17 cellular contexts compared by ENCODE assay signal in genomic region chr20:63648190-63648589, GRCh38. TPM values are rescaled to one million over a fixed set of nuclear protein-coding genes. Genes with fewer than 3 reads are reported as not detected.
DNase-seq lines count a peak whose midpoint lies in the region; ATAC-seq and TF ChIP-seq lines count a peak whose summit lies in the region.
"Had no signal": no experiment of that assay in that cellular context is flagged by ENCODE, and none has a peak within 500 bp of the region (broad histone marks: within the 10 kb centered on the region; RNA-seq: fewer than 3 reads in every experiment).

No MANE protein-coding gene starts in this region.

- no peaks in the 10 kb centered on the region for H3K36me3 Mint-ChIP-seq in activated CD8-positive, alpha-beta T cell treated with anti-CD3 and anti-CD28 coated beads for 36 hours (ENCODE audit: low read depth)
- H3K36me3 Mint-ChIP-seq in activated CD8-positive, alpha-beta T cell treated with anti-CD3 and anti-CD28 coated beads, Interleukin-2, amount 10 ng/mL, durations not matched to agents 7 days and 5 days (ENCODE audit: low read depth), result no peaks in the 10 kb centered on the region
- H3K36me3 Mint-ChIP-seq in CD4-positive, alpha-beta T cell (ENCODE audit: low read depth), result peaks cover 5% of the 10 kb centered on the region
- no peaks in the 10 kb centered on the region for H3K36me3 Mint-ChIP-seq in nephron (ENCODE audit: low read depth)

- no peaks in the 10 kb centered on the region for H3K9me3 Mint-ChIP-seq in activated CD8-positive, alpha-beta T cell treated with anti-CD3 and anti-CD28 coated beads for 36 hours
- H3K9me3 Mint-ChIP-seq in activated CD8-positive, alpha-beta T cell treated with anti-CD3 and anti-CD28 coated beads, Interleukin-2, amount 10 ng/mL, durations not matched to agents 7 days and 5 days (ENCODE audit: insufficient read depth), result no peaks in the 10 kb centered on the region
- H3K9me3 Mint-ChIP-seq in CD4-positive, alpha-beta T cell, result no peaks in the 10 kb centered on the region
- no peaks in the 10 kb centered on the region for H3K9me3 Mint-ChIP-seq in nephron

- H3K4me3 Mint-ChIP-seq in activated CD8-positive, alpha-beta T cell treated with anti-CD3 and anti-CD28 coated beads for 36 hours, result no peak overlapping the region
- no peak overlapping the region for H3K4me3 Mint-ChIP-seq in activated CD8-positive, alpha-beta T cell treated with anti-CD3 and anti-CD28 coated beads, Interleukin-2, amount 10 ng/mL, durations not matched to agents 7 days and 5 days
- peak overlapping the region; percentile 70 for H3K4me3 Mint-ChIP-seq in CD4-positive, alpha-beta T cell
- H3K4me3 Mint-ChIP-seq in nephron, result peak overlapping the region in 2 of 3 experiments; percentile 60 to 67

- H3K27me3 ChIP-seq in CD4-positive, alpha-beta T cell (ENCODE audit: control insufficient read depth, insufficient read depth, low read length), result no peaks in the 10 kb centered on the region

- intact Hi-C loops in activated CD8-positive, alpha-beta T cell treated with anti-CD3 and anti-CD28 coated beads for 36 hours (cut with micrococcal nuclease), result no loop called here
- intact Hi-C loops in CD4-positive, alpha-beta T cell (cut with DNase I, micrococcal nuclease), result no loop called here

- CTCF ChIA-PET in activated CD8-positive, alpha-beta T cell treated with anti-CD3 and anti-CD28 coated beads for 36 hours (lab: Charles Lee), result interaction anchor here (1.0 kb wide), 2 partner anchors 111 to 127 kb away, joined by 3 read pairs; partner anchors contain the start of genes PPDPF and PTK6
- CTCF ChIA-PET in activated CD8-positive, alpha-beta T cell treated with anti-CD3 and anti-CD28 coated beads, Interleukin-2, amount 10 ng/mL, durations not matched to agents 7 days and 5 days (lab: Charles Lee), result no interaction called here
- CTCF ChIA-PET in CD4-positive, alpha-beta T cell (lab: Charles Lee), result interaction anchor here (1.7 kb wide), 1 partner anchor 110 kb away, joined by 5 read pairs; no protein-coding TSS in a partner anchor

- DNase-seq in activated CD8-positive, alpha-beta T cell treated with anti-CD3 and anti-CD28 coated beads for 36 hours, result no peak
- no peak for DNase-seq in activated CD8-positive, alpha-beta T cell treated with anti-CD3 and anti-CD28 coated beads, Interleukin-2, amount 10 ng/mL, durations not matched to agents 7 days and 5 days
- no peak for DNase-seq in CD4-positive, alpha-beta T cell
- no peak for DNase-seq in NCI-H2107 treated with DMSO at 0.1 percent for 48 hours (lab: John Stamatoyannopoulos, UW; ENCODE audit: unreplicated experiment)
- DNase-seq: 8988T; AML-193; CD4-positive, CD25-positive, alpha-beta regulatory T cell; DMS79; GM23248 had no signal

- no peak for TF ChIP-seq CTCF in activated CD8-positive, alpha-beta T cell treated with anti-CD3 and anti-CD28 coated beads for 36 hours (IDR thresholded peaks at IDR 0.05)
- TF ChIP-seq CTCF in CD4-positive, alpha-beta T cell (IDR thresholded peaks at IDR 0.05), result no peak
- no peak for TF ChIP-seq CTCF in VCaP (conservative IDR thresholded peaks at IDR 0.05)
- no peak for TF ChIP-seq CTCF in nephron (IDR thresholded peaks at IDR 0.05; ENCODE audit: unreplicated experiment in 3 of 3)

- H3K27ac Mint-ChIP-seq in activated CD8-positive, alpha-beta T cell treated with anti-CD3 and anti-CD28 coated beads for 36 hours, result peak overlapping the region; percentile 7
- no peak overlapping the region for H3K27ac Mint-ChIP-seq in activated CD8-positive, alpha-beta T cell treated with anti-CD3 and anti-CD28 coated beads, Interleukin-2, amount 10 ng/mL, durations not matched to agents 7 days and 5 days
- no peak overlapping the region for H3K27ac Mint-ChIP-seq in CD4-positive, alpha-beta T cell
- no peak overlapping the region for H3K27ac Mint-ChIP-seq in nephron
- H3K27ac Mint-ChIP-seq: CD4-positive, CD25-positive, alpha-beta regulatory T cell had no signal

- no peaks in the 10 kb centered on the region for H3K27me3 Mint-ChIP-seq in activated CD8-positive, alpha-beta T cell treated with anti-CD3 and anti-CD28 coated beads for 36 hours
- peaks cover 6% of the 10 kb centered on the region for H3K27me3 Mint-ChIP-seq in activated CD8-positive, alpha-beta T cell treated with anti-CD3 and anti-CD28 coated beads, Interleukin-2, amount 10 ng/mL, durations not matched to agents 7 days and 5 days (ENCODE audit: low read depth)
- H3K27me3 Mint-ChIP-seq in CD4-positive, alpha-beta T cell, result no peaks in the 10 kb centered on the region
- H3K27me3 Mint-ChIP-seq in nephron (ENCODE audit: low read depth), result peaks cover 19% of the 10 kb centered on the region
- H3K27me3 Mint-ChIP-seq: CD4-positive, CD25-positive, alpha-beta regulatory T cell had no signal

- H3K9me3 ChIP-seq in CD4-positive, alpha-beta T cell (ENCODE audit: control insufficient read depth, low read length), result no peaks in the 10 kb centered on the region
- H3K9me3 ChIP-seq: BLaER1 treated with 17β-estradiol and CSF1 and Interleukin-3, amounts not matched to agents 10 nM and 100 nM had no signal

- ATAC-seq in activated CD8-positive, alpha-beta T cell treated with anti-CD3 and anti-CD28 coated beads for 36 hours, result no peak
- no peak for ATAC-seq in activated CD8-positive, alpha-beta T cell treated with anti-CD3 and anti-CD28 coated beads, Interleukin-2, amount 10 ng/mL, durations not matched to agents 7 days and 5 days
- no peak for ATAC-seq in CD4-positive, alpha-beta T cell (ENCODE audit: poor library complexity)
- no peak for ATAC-seq in HG02938 (IDR thresholded peaks at IDR 0.05; ENCODE audit: unreplicated experiment)
- ATAC-seq: GM12878, HCT116 had no signal

- POLR2A ChIA-PET in activated CD8-positive, alpha-beta T cell treated with anti-CD3 and anti-CD28 coated beads for 36 hours (lab: Charles Lee), result interaction anchor here (0.8 kb wide), 1 partner anchor 22 kb away, joined by 3 read pairs; no protein-coding TSS in a partner anchor
- POLR2A ChIA-PET in activated CD8-positive, alpha-beta T cell treated with anti-CD3 and anti-CD28 coated beads, Interleukin-2, amount 10 ng/mL, durations not matched to agents 7 days and 5 days (lab: Charles Lee), result interaction anchor here (0.6 kb wide), 1 partner anchor 51 kb away, joined by 3 read pairs; no protein-coding TSS in a partner anchor
- POLR2A ChIA-PET in CD4-positive, alpha-beta T cell (lab: Charles Lee), result no interaction called here

- no peak overlapping the region for H3K27ac ChIP-seq in CD4-positive, alpha-beta T cell (ENCODE audit: low read depth, low read length)
- peak overlapping the region; percentile 22 for H3K27ac ChIP-seq in VCaP
- H3K27ac ChIP-seq: BLaER1 treated with 17β-estradiol and CSF1 and Interleukin-3, amounts not matched to agents 10 nM and 100 nM; GM23248; HL-60 had no signal

- peaks cover 7% of the 10 kb centered on the region for H3K4me1 Mint-ChIP-seq in activated CD8-positive, alpha-beta T cell treated with anti-CD3 and anti-CD28 coated beads for 36 hours (ENCODE audit: low read depth)
- peaks cover 6% of the 10 kb centered on the region for H3K4me1 Mint-ChIP-seq in activated CD8-positive, alpha-beta T cell treated with anti-CD3 and anti-CD28 coated beads, Interleukin-2, amount 10 ng/mL, durations not matched to agents 7 days and 5 days (ENCODE audit: low read depth)
- H3K4me1 Mint-ChIP-seq in CD4-positive, alpha-beta T cell (ENCODE audit: low read depth), result peaks cover 18% of the 10 kb centered on the region
- peaks cover 4% of the 10 kb centered on the region for H3K4me1 Mint-ChIP-seq in nephron

RNA-seq across cellular contexts. Expression of gene STMN3, which starts 5.0 kb away (rescaled TPM):
- total RNA-seq in activated CD8-positive, alpha-beta T cell treated with anti-CD3 and anti-CD28 coated beads for 36 hours, result 10 to 100 TPM; 17.8 to 18.4 TPM
- total RNA-seq in activated CD8-positive, alpha-beta T cell treated with anti-CD3 and anti-CD28 coated beads, Interleukin-2, amount 10 ng/mL, durations not matched to agents 7 days and 5 days, result 10 to 100 TPM; 13.1 to 13.3 TPM
- 100 to 1,000 TPM; 122 to 127 TPM for total RNA-seq in CD4-positive, alpha-beta T cell

RNA-seq across cellular contexts. Expression of gene RTEL1, which starts 9.9 kb away (rescaled TPM):
- total RNA-seq in activated CD8-positive, alpha-beta T cell treated with anti-CD3 and anti-CD28 coated beads for 36 hours, result 10 to 100 TPM; 37.4 to 39.1 TPM
- total RNA-seq in activated CD8-positive, alpha-beta T cell treated with anti-CD3 and anti-CD28 coated beads, Interleukin-2, amount 10 ng/mL, durations not matched to agents 7 days and 5 days, result 10 to 100 TPM; 49.8 to 54.3 TPM
- 10 to 100 TPM; 25.5 to 27.6 TPM for total RNA-seq in CD4-positive, alpha-beta T cell

RNA-seq across cellular contexts. Expression of gene GMEB2, which starts 21.3 kb away (rescaled TPM):
- total RNA-seq in activated CD8-positive, alpha-beta T cell treated with anti-CD3 and anti-CD28 coated beads for 36 hours, result 10 to 100 TPM; 16.2 to 16.3 TPM
- 10 to 100 TPM; 16.2 TPM for total RNA-seq in activated CD8-positive, alpha-beta T cell treated with anti-CD3 and anti-CD28 coated beads, Interleukin-2, amount 10 ng/mL, durations not matched to agents 7 days and 5 days
- total RNA-seq in CD4-positive, alpha-beta T cell, result 10 to 100 TPM; 32.9 to 34.0 TPM

RNA-seq across cellular contexts. Expression of gene TNFRSF6B, which starts 48.3 kb away (rescaled TPM):
- not detected for total RNA-seq in activated CD8-positive, alpha-beta T cell treated with anti-CD3 and anti-CD28 coated beads for 36 hours
- total RNA-seq in activated CD8-positive, alpha-beta T cell treated with anti-CD3 and anti-CD28 coated beads, Interleukin-2, amount 10 ng/mL, durations not matched to agents 7 days and 5 days, result not detected
- 1 to 10 TPM; 2.5 to 2.6 TPM for total RNA-seq in CD4-positive, alpha-beta T cell
- total RNA-seq: CD4-positive, CD25-positive, alpha-beta regulatory T cell; G401 had no signal

RNA-seq across cellular contexts. Expression of gene ARFRP1, which starts 59.6 kb away (rescaled TPM):
- 10 to 100 TPM; 41.7 to 44.2 TPM for total RNA-seq in activated CD8-positive, alpha-beta T cell treated with anti-CD3 and anti-CD28 coated beads for 36 hours
- total RNA-seq in activated CD8-positive, alpha-beta T cell treated with anti-CD3 and anti-CD28 coated beads, Interleukin-2, amount 10 ng/mL, durations not matched to agents 7 days and 5 days, result 10 to 100 TPM; 55.2 to 57.6 TPM
- total RNA-seq in CD4-positive, alpha-beta T cell, result 10 to 100 TPM; 34.5 to 35.7 TPM

Comparison
In these comparisons a context has a peak if more than half of its experiments do, and no peak if none do; other contexts are left out.
1. H3K4me3 Mint-ChIP-seq: peak in CD4-positive, alpha-beta T cell (single experiment) and nephron (2 of 3); none in activated CD8-positive, alpha-beta T cell treated with anti-CD3 and anti-CD28 coated beads for 36 hours (single experiment) and activated CD8-positive, alpha-beta T cell treated with anti-CD3 and anti-CD28 coated beads, Interleukin-2, amount 10 ng/mL, durations not matched to agents 7 days and 5 days (single experiment).
2. RNA of gene STMN3, which starts 5.0 kb away (total RNA-seq): 122 to 127 TPM in CD4-positive, alpha-beta T cell; 17.8 to 18.4 TPM in activated CD8-positive, alpha-beta T cell treated with anti-CD3 and anti-CD28 coated beads for 36 hours and 13.1 to 13.3 TPM in activated CD8-positive, alpha-beta T cell treated with anti-CD3 and anti-CD28 coated beads, Interleukin-2, amount 10 ng/mL, durations not matched to agents 7 days and 5 days; every median in the first group is over 4 times any median in the second.